8 cellular contexts compared by ENCODE assay signal in the genomic region with DNA sequence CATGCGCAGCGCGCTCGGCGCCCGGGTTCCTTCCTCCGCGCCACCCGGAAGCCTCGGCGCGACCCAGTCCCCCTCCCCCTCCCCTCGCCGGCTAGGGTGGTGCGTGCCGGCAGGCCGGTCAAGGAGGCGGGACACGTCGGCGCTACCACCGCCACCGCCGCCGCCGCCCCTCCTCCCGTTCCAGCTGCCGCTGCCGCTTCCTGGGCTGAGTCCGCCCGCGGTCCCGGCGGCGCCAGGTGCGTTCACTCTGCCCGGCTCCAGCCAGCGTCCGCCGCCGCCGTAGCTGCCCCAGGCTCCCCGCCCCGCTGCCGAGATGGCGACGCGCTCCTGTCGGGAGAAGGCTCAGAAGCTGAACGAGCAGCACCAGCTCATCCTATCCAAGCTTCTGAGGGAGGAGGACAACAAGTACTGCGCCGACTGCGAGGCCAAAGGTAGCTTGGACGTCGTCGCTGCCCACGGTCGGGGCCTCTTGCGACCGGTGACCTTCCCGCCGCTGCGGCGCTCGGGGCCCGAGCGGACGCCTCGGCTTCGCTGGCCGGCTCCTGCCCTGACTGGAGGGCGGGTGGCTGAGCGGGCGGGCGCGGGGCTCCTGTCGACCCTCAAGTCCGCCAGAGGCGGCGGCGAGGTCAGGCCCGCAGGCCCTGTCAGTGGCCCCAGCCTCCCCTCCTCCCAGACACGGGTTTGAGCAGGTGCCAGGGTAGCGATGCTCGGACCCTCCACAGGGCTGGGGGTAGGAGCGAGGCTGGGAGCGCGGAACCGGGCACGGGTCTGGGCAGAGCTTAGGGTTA.
DNase-seq lines count a peak whose midpoint lies in the region; ATAC-seq and TF ChIP-seq lines count a peak whose summit lies in the region.

A gene (plus strand): TSS at position 173 of the 788 bp plus-strand sequence. CDS start 141 bp downstream, at position 314.

- H3K36me3 Mint-ChIP-seq in central memory CD8-positive, alpha-beta T cell (ENCODE audit: insufficient read depth): peaks cover 4% of the 10 kb centered on the region

- H3K4me1 Mint-ChIP-seq in central memory CD8-positive, alpha-beta T cell: peaks cover 53% of the 10 kb centered on the region

- H3K4me3 Mint-ChIP-seq in central memory CD8-positive, alpha-beta T cell: peak within 1 kb of the TSS; percentile 84

- no peaks in the 10 kb centered on the region for H3K9me3 Mint-ChIP-seq in central memory CD8-positive, alpha-beta T cell

- DNase-seq in AG10803 (ENCODE audit: low read depth) (peak; percentile 89), NCI-H226 (peak; percentile 82), islet precursor cell (peak; percentile 95)
- DNase-seq in central memory CD8-positive, alpha-beta T cell (ENCODE audit: low spot score in 2 of 2): peak; percentile 38 to 83
- peak; percentile 95 for DNase-seq in stimulated activated CD4-positive, alpha-beta T cell treated with anti-CD3 and anti-CD28 coated beads, Interleukin-12 subunit alpha, Interleukin-12 subunit beta, amount 100 ng/mL, for 4 hours

- H3K4me3 ChIP-seq in AG10803 (ENCODE audit: low read length): peak within 1 kb of the TSS; percentile 92

- peak within 1 kb of the TSS; percentile 86 for H3K27ac Mint-ChIP-seq in central memory CD8-positive, alpha-beta T cell (ENCODE audit: low read depth)

- no peaks in the 10 kb centered on the region for H3K27me3 Mint-ChIP-seq in central memory CD8-positive, alpha-beta T cell

- no peak for TF ChIP-seq CTCF in AG10803 (conservative IDR thresholded peaks at IDR 0.05; ENCODE audit: low read length)

- ATAC-seq in GM19023 (IDR thresholded peaks at IDR 0.05; ENCODE audit: unreplicated experiment): peak; percentile 93
- ATAC-seq in HG03196 (IDR thresholded peaks at IDR 0.05; ENCODE audit: unreplicated experiment): peak; percentile 93
- peak; percentile 93 to 94 for ATAC-seq in activated CD4-positive, CD25-positive, alpha-beta regulatory T cell treated with anti-CD3 and anti-CD28 coated beads, Interleukin-2, amount 50 U/mL, for 24 hours
- peak; percentile 93 for ATAC-seq in central memory CD8-positive, alpha-beta T cell (replicated peaks; ENCODE audit: extremely low read depth, poor library complexity, severe bottlenecking)

Comparison
In these comparisons a context has a peak if more than half of its experiments do, and no peak if none do; other contexts are left out.
1. Peak in every context shown above with its lines: DNase-seq, ATAC-seq and H3K4me3 ChIP-seq.